ENCODE assay signal across 21 cellular contexts in the genomic region with DNA sequence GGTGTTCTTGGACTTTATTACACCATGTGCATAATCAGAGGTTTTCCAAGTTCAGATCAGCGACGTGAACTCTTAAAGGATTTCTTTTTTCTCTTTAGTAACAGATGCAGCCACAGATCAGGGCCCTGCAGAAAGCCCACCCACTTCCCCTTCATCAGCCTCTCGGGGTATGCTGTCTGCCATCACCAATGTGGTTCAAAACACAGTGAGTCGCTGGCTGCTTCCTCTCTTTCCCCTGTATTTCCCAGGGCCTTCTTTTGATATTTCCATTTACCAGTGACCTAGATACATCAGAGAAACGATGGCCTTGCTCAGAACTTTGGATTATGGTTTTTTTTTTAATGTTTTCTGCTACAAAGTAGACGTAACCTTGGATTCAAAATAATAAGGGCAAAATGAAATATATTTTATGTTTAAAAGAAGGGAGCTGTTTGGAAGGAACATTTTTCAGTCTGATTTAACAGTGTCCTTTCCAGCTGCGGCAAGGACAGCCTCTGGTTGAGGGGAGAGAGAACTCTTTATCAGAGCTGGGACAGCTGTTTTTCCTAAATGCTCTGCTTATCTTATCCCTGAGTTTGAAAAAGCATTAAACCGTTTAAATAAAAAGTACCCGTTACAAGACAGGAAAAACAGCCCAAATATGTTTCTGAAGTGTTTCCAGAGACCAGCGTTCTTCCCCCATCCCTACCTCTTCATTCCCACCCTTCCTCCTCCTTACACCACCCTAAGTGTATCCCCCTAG. TPM values are rescaled to one million over a fixed set of nuclear protein-coding genes. Genes with fewer than 3 reads are reported as not detected.
DNase-seq lines count a peak whose midpoint lies in the region; ATAC-seq and TF ChIP-seq lines count a peak whose summit lies in the region.
"Had no signal": no experiment of that assay in that cellular context is flagged by ENCODE, and none has a peak within 500 bp of the region (broad histone marks: within the 10 kb centered on the region; RNA-seq: fewer than 3 reads in every experiment).

No MANE protein-coding gene starts in this region.

- peak overlapping the region; percentile 76 for H2AFZ ChIP-seq in Loucy (ENCODE audit: low read length)

- H3K9me3 ChIP-seq in BLaER1 treated with 17β-estradiol and CSF1 and Interleukin-3, amounts not matched to agents 10 nM and 100 nM (replicated peaks in 1 of 11): no peaks in the 10 kb centered on the region
- H3K9me3 ChIP-seq in Loucy (ENCODE audit: insufficient read depth, low read depth, low read length): no peaks in the 10 kb centered on the region
- H3K9me3 ChIP-seq in muscle layer of colon (ENCODE audit: low read length): no peaks in the 10 kb centered on the region
- H3K9me3 ChIP-seq: SJCRH30, upper lobe of left lung had no signal

- no peaks in the 10 kb centered on the region for H3K9me3 Mint-ChIP-seq in brain
- no peaks in the 10 kb centered on the region for H3K9me3 Mint-ChIP-seq in effector memory CD8-positive, alpha-beta T cell
- H3K9me3 Mint-ChIP-seq: activated T-helper 2 cell treated with anti-CD3 and anti-CD28 coated beads, Interferon-gamma antibody, Interleukin-2, Interleukin-4, amounts not matched to agents 10 μg/mL and 5 μg/mL and 100 μg/mL, durations not matched to agents 14 hours and 24 hours and 36 hours; H9; neural crest cell had no signal

- H3K9ac ChIP-seq in BLaER1 treated with 17β-estradiol and CSF1 and Interleukin-3, amounts not matched to agents 10 nM and 100 nM: peak overlapping the region in 4 of 11 experiments; percentile 3 to 34 (median 13); a peak in 2 of 22 replicates
- H3K9ac ChIP-seq in Loucy (ENCODE audit: low read depth, low read length, poor library complexity, severe bottlenecking) (peak overlapping the region; percentile 13), muscle layer of colon (ENCODE audit: low read length) (no peak overlapping the region)
- H3K9ac ChIP-seq: KMS-11 had no signal

- peaks cover 4 to 28% (median 18%) of the 10 kb centered on the region in 10 experiments; a peak in 17 of 20 replicates for H3K4me1 ChIP-seq in BLaER1 treated with 17β-estradiol and CSF1 and Interleukin-3, amounts not matched to agents 10 nM and 100 nM
- H3K4me1 ChIP-seq in Loucy (ENCODE audit: insufficient read depth, low read length, poor library complexity, severe bottlenecking): peaks cover 12% of the 10 kb centered on the region
- peaks cover 15% of the 10 kb centered on the region for H3K4me1 ChIP-seq in muscle layer of colon (ENCODE audit: insufficient read depth, low read length)
- H3K4me1 ChIP-seq: SJCRH30, upper lobe of left lung had no signal

- peaks cover 23% of the 10 kb centered on the region for H3K36me3 Mint-ChIP-seq in brain
- H3K36me3 Mint-ChIP-seq in effector memory CD8-positive, alpha-beta T cell (ENCODE audit: insufficient read depth): no peaks in the 10 kb centered on the region

- H3F3A ChIP-seq in Loucy (ENCODE audit: low read depth): no peaks in the 10 kb centered on the region

- no peaks in the 10 kb centered on the region for H4K20me1 ChIP-seq in BLaER1 treated with 17β-estradiol and CSF1 and Interleukin-3, amounts not matched to agents 10 nM and 100 nM
- no peaks in the 10 kb centered on the region for H4K20me1 ChIP-seq in Loucy (ENCODE audit: insufficient read depth, low read length, poor library complexity, severe bottlenecking)

- no peak overlapping the region for H3K4me3 Mint-ChIP-seq in brain
- no peak overlapping the region for H3K4me3 Mint-ChIP-seq in effector memory CD8-positive, alpha-beta T cell
- H3K4me3 Mint-ChIP-seq: H9, neural crest cell had no signal

- no peaks in the 10 kb centered on the region for H3K27me3 ChIP-seq in BLaER1 treated with 17β-estradiol and CSF1 and Interleukin-3, amounts not matched to agents 10 nM and 100 nM
- H3K27me3 ChIP-seq in Loucy (ENCODE audit: insufficient read depth, low read length, poor library complexity, severe bottlenecking): no peaks in the 10 kb centered on the region
- H3K27me3 ChIP-seq in muscle layer of colon (ENCODE audit: control insufficient read depth in 1 of 2, insufficient read depth in 2 of 2, low read length in 2 of 2): no peaks in the 10 kb centered on the region
- H3K27me3 ChIP-seq: SJCRH30, upper lobe of left lung had no signal

- no peaks in the 10 kb centered on the region for H3K9me2 ChIP-seq in Loucy (replicated peaks; ENCODE audit: low read depth, low read length)

- peak overlapping the region in 4 of 11 experiments; percentile 14 to 32 (median 25); a peak in 4 of 22 replicates for H3K27ac ChIP-seq in BLaER1 treated with 17β-estradiol and CSF1 and Interleukin-3, amounts not matched to agents 10 nM and 100 nM
- H3K27ac ChIP-seq in muscle layer of colon (ENCODE audit: low read depth, low read length): peak overlapping the region; percentile 35
- H3K27ac ChIP-seq: KMS-11, SJCRH30, upper lobe of left lung had no signal

- peak overlapping the region in 3 of 5 experiments; percentile 44 to 71 (median 70) for H3K27ac Mint-ChIP-seq in brain
- peak overlapping the region in 1 of 2 donors; percentile 60 for H3K27ac Mint-ChIP-seq in effector memory CD8-positive, alpha-beta T cell
- H3K27ac Mint-ChIP-seq: activated T-helper 2 cell treated with anti-CD3 and anti-CD28 coated beads, Interferon-gamma antibody, Interleukin-2, Interleukin-4, amounts not matched to agents 10 μg/mL and 5 μg/mL and 100 μg/mL, durations not matched to agents 14 hours and 24 hours and 36 hours had no signal

- H3K36me3 ChIP-seq in BLaER1 treated with 17β-estradiol and CSF1 and Interleukin-3, amounts not matched to agents 10 nM and 100 nM: peaks cover 0 to 36% (median 0%) of the 10 kb centered on the region in 11 experiments; a peak in 4 of 22 replicates
- H3K36me3 ChIP-seq in Loucy (ENCODE audit: insufficient read depth, low read length): no peaks in the 10 kb centered on the region
- peaks cover 54% of the 10 kb centered on the region for H3K36me3 ChIP-seq in muscle layer of colon (ENCODE audit: insufficient read depth, low read length)

- no peak for DNase-seq in islet precursor cell
- DNase-seq in effector memory CD8-positive, alpha-beta T cell: no peak
- DNase-seq: activated CD4-positive, CD25-positive, alpha-beta regulatory T cell treated with anti-CD3 and anti-CD28 coated beads, Interleukin-2, amount 50 U/mL, for 72 hours; cerebellar nuclear complex; effector memory CD4-positive, alpha-beta T cell; H9; NCI-H1092; NCI-H2029 treated with DMSO at 0.1 percent for 48 hours; NCI-H510A; SJCRH30; stimulated activated naive CD4-positive, alpha-beta T cell treated with Interleukin-2 at 50 U/mL for 16 hours; upper lobe of left lung had no signal

- TF ChIP-seq CTCF in Loucy (conservative IDR thresholded peaks at IDR 0.05; ENCODE audit: low read length): no peak
- TF ChIP-seq CTCF in brain (conservative IDR thresholded peaks at IDR 0.05): no peak

- peak overlapping the region in 10 of 11 experiments; percentile 4 to 65 (median 50); a peak in 17 of 22 replicates for H3K4me2 ChIP-seq in BLaER1 treated with 17β-estradiol and CSF1 and Interleukin-3, amounts not matched to agents 10 nM and 100 nM
- peak overlapping the region; percentile 40 for H3K4me2 ChIP-seq in Loucy (ENCODE audit: low read depth, low read length, poor library complexity, severe bottlenecking)
- H3K4me2 ChIP-seq: KMS-11 had no signal

- peaks cover 3% of the 10 kb centered on the region for H3K27me3 Mint-ChIP-seq in brain
- H3K27me3 Mint-ChIP-seq in effector memory CD8-positive, alpha-beta T cell: peaks cover 8 to 10% of the 10 kb centered on the region in 2 donors

- H3K4me1 Mint-ChIP-seq in brain: peaks cover 25% of the 10 kb centered on the region
- H3K4me1 Mint-ChIP-seq in effector memory CD8-positive, alpha-beta T cell (ENCODE audit: low read depth in 2 of 2): no peaks in the 10 kb centered on the region
- H3K4me1 Mint-ChIP-seq: H9 had no signal

- ATAC-seq in HG02981 (IDR thresholded peaks at IDR 0.05; ENCODE audit: unreplicated experiment) (no peak), HG03196 (IDR thresholded peaks at IDR 0.05; ENCODE audit: unreplicated experiment) (no peak)
- ATAC-seq in effector memory CD8-positive, alpha-beta T cell (replicated peaks): no peak

- H3K79me2 ChIP-seq in Loucy (ENCODE audit: insufficient read depth, low read length): no peaks in the 10 kb centered on the region

- no peak overlapping the region for H3K4me3 ChIP-seq in BLaER1 treated with 17β-estradiol and CSF1 and Interleukin-3, amounts not matched to agents 10 nM and 100 nM
- H3K4me3 ChIP-seq in Loucy (ENCODE audit: low read length, poor library complexity, severe bottlenecking): no peak overlapping the region
- no peak overlapping the region for H3K4me3 ChIP-seq in muscle layer of colon (ENCODE audit: low read depth in 1 of 2, low read length in 2 of 2)
- H3K4me3 ChIP-seq: SJCRH30, upper lobe of left lung had no signal

RNA-seq across cellular contexts. Expression of a gene that starts 38.2 kb away (rescaled TPM):
- 9.4 TPM for polyA plus RNA-seq in brain (ENCODE audit: insufficient read depth, low read depth, low replicate concordance)

RNA-seq across cellular contexts. Expression of a gene that starts 49.2 kb away (rescaled TPM):
- 0.10 TPM for polyA plus RNA-seq in brain (ENCODE audit: insufficient read depth, low read depth, low replicate concordance)
